Comparison of ENCODE assay signal across 32 cellular contexts in the genomic region with DNA sequence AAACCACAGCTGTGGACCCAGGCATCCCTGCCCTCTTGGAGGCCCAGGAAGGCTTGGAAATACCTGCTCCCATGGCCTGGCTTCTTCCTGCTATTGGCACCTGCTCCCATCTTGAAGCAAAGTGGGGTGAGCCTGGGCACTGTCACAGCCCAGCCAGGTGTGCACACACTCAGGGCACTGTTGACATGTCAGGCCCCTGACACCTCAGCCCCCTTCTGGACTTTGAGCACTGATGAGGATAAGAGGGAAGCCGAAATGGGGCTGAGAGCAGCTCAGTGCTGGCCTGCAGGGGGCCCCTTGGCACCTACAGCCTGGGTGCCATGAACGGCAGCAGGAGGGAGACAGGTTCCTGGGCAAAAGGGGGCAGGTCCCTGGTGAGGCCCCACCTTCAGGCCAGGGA. TPM values are rescaled to one million over a fixed set of nuclear protein-coding genes. Genes with fewer than 3 reads are reported as not detected.
"Had no signal": no experiment of that assay in that cellular context is flagged by ENCODE, and none has a peak within 500 bp of the region (broad histone marks: within the 10 kb centered on the region; RNA-seq: fewer than 3 reads in every experiment).

No MANE protein-coding gene starts in this region.

- H3K4me3 ChIP-seq: colonic mucosa, coronary artery, dorsolateral prefrontal cortex, esophagus muscularis mucosa, esophagus squamous epithelium, gastrocnemius medialis, gastroesophageal sphincter, heart left ventricle had no signal

- H3K27ac ChIP-seq: colonic mucosa, coronary artery, dorsolateral prefrontal cortex, epithelial cell of prostate, esophagus muscularis mucosa, esophagus squamous epithelium, foreskin keratinocyte, gastrocnemius medialis, gastroesophageal sphincter, heart left ventricle had no signal

- FAIRE-seq: colon, endometrium, endothelial cell of umbilical vein, frontal cortex had no signal

- H3K4me3 Mint-ChIP-seq: dendritic cell treated with granulocyte-macrophage colony-stimulating factor and Interleukin-4, amounts not matched to agents 40 ng/mL and 50 ng/mL, for 4 days; effector memory CD8-positive, alpha-beta T cell; endodermal cell had no signal

- H3K27me3 ChIP-seq: colonic mucosa, dorsolateral prefrontal cortex, esophagus muscularis mucosa, esophagus squamous epithelium, foreskin keratinocyte, gastrocnemius medialis, gastroesophageal sphincter, heart left ventricle had no signal

- ATAC-seq: effector memory CD8-positive, alpha-beta T cell; esophagus mucosa; foreskin keratinocyte; gastrocnemius medialis; gastroesophageal sphincter; heart left ventricle had no signal

- H3K4me1 ChIP-seq: colonic mucosa, esophagus squamous epithelium, foreskin keratinocyte, gastrocnemius medialis, gastroesophageal sphincter had no signal

- H3K9me3 ChIP-seq: colonic mucosa, esophagus muscularis mucosa, gastrocnemius medialis, gastroesophageal sphincter had no signal

- DNase-seq: colonic mucosa; cortex of kidney; dermis blood vessel endothelial cell; dorsolateral prefrontal cortex; effector CD4-positive, alpha-beta T cell; effector CD8-positive, alpha-beta T cell; effector memory CD4-positive, alpha-beta T cell; effector memory CD8-positive, alpha-beta T cell; endodermal cell; erythroblast; esophagus squamous epithelium; foreskin fibroblast; foreskin keratinocyte; foreskin melanocyte; gastrocnemius medialis; glutamatergic neuron; head of caudate nucleus; heart left ventricle had no signal

- H3K27ac Mint-ChIP-seq: dendritic cell treated with granulocyte-macrophage colony-stimulating factor and Interleukin-4, amounts not matched to agents 40 ng/mL and 50 ng/mL, for 4 days; effector memory CD8-positive, alpha-beta T cell; endodermal cell had no signal

- H3K27me3 Mint-ChIP-seq: dendritic cell treated with granulocyte-macrophage colony-stimulating factor and Interleukin-4, amounts not matched to agents 40 ng/mL and 50 ng/mL, for 4 days; effector memory CD8-positive, alpha-beta T cell had no signal

- H3K36me3 ChIP-seq: colonic mucosa, esophagus muscularis mucosa, esophagus squamous epithelium, gastrocnemius medialis, gastroesophageal sphincter, heart left ventricle had no signal

RNA-seq across cellular contexts. Expression of a gene that starts 55.9 kb away (rescaled TPM):
- total RNA-seq: chondrocyte, dermis blood vessel endothelial cell, dermis microvascular lymphatic vessel endothelial cell, endothelial cell of umbilical vein, epithelial cell of proximal tubule, fibroblast of villous mesenchyme, foreskin keratinocyte had no signal
- polyA plus RNA-seq: endothelial cell of umbilical vein, foreskin keratinocyte had no signal
